ENCODE assay signal across 15 cellular contexts in genomic region chr2:26901326-26902183, GRCh38. TPM values are rescaled to one million over a fixed set of nuclear protein-coding genes. Genes with fewer than 3 reads are reported as not detected.
A peak's percentile ranks its signal among the peaks of the same experiment; 100 is the strongest.
DNase-seq lines count a peak whose midpoint lies in the region; ATAC-seq and TF ChIP-seq lines count a peak whose summit lies in the region.
"Had no signal": no experiment of that assay in that cellular context is flagged by ENCODE, and none has a peak within 500 bp of the region (broad histone marks: within the 10 kb centered on the region; RNA-seq: fewer than 3 reads in every experiment).

No MANE protein-coding gene starts in this region.

- H3K9me3 ChIP-seq in neural progenitor cell (ENCODE audit: low read depth) (no peaks in the 10 kb centered on the region), right lobe of liver (no peaks in the 10 kb centered on the region)

- no peak for TF ChIP-seq POLR2A in right lobe of liver (IDR thresholded peaks at IDR 0.05)

- H3K27ac ChIP-seq in neural progenitor cell, result peak overlapping the region; percentile 0
- no peak overlapping the region for H3K27ac ChIP-seq in right lobe of liver

- H3K4me3 Mint-ChIP-seq in neural progenitor cell, result peak overlapping the region; percentile 28
- H3K4me3 Mint-ChIP-seq: activated naive CD8-positive, alpha-beta T cell treated with anti-CD3 and anti-CD28 coated beads, Interleukin-2, amount 10 ng/mL, durations not matched to agents 7 days and 5 days; B cell; stimulated activated memory B cell treated with anti-CD40 and anti-IgM and Interleukin-4, amounts not matched to agents 10 μg/mL and 1 μg/mL and 100 μg/mL, for 72 hours had no signal

- intact Hi-C loops in right lobe of liver (cut with DNase I), result no loop called here

- H3K4me2 ChIP-seq in neural progenitor cell, result peak overlapping the region; percentile 43

- peaks cover 40% of the 10 kb centered on the region for H3K36me3 Mint-ChIP-seq in neural progenitor cell
- H3K36me3 Mint-ChIP-seq: activated naive CD8-positive, alpha-beta T cell treated with anti-CD3 and anti-CD28 coated beads, Interleukin-2, amount 10 ng/mL, durations not matched to agents 7 days and 5 days; stimulated activated memory B cell treated with anti-CD40 and anti-IgM and Interleukin-4, amounts not matched to agents 10 μg/mL and 1 μg/mL and 100 μg/mL, for 72 hours had no signal

- peaks cover 34% of the 10 kb centered on the region for H3K4me1 Mint-ChIP-seq in neural progenitor cell
- H3K4me1 Mint-ChIP-seq: activated naive CD8-positive, alpha-beta T cell treated with anti-CD3 and anti-CD28 coated beads, Interleukin-2, amount 10 ng/mL, durations not matched to agents 7 days and 5 days; B cell; stimulated activated memory B cell treated with anti-CD40 and anti-IgM and Interleukin-4, amounts not matched to agents 10 μg/mL and 1 μg/mL and 100 μg/mL, for 72 hours had no signal

- H3K9ac ChIP-seq in neural progenitor cell, result no peak overlapping the region

- H3K36me3 ChIP-seq in neural progenitor cell (no peaks in the 10 kb centered on the region), right lobe of liver (no peaks in the 10 kb centered on the region)

- H3K4me3 ChIP-seq in neural progenitor cell, result no peak overlapping the region
- H3K4me3 ChIP-seq in right lobe of liver, result no peak overlapping the region

- no peak for ATAC-seq in right lobe of liver
- ATAC-seq in HG02981 (IDR thresholded peaks at IDR 0.05; ENCODE audit: unreplicated experiment), result no peak
- ATAC-seq: left colon; stimulated activated memory B cell treated with anti-CD40 and anti-IgM and Interleukin-4, amounts not matched to agents 10 μg/mL and 1 μg/mL and 100 μg/mL, for 72 hours had no signal

- H3F3A ChIP-seq in neural progenitor cell (ENCODE audit: low read depth), result peaks cover 23% of the 10 kb centered on the region

- H3K27ac Mint-ChIP-seq in neural progenitor cell, result peak overlapping the region; percentile 83
- H3K27ac Mint-ChIP-seq: activated naive CD8-positive, alpha-beta T cell treated with anti-CD3 and anti-CD28 coated beads, Interleukin-2, amount 10 ng/mL, durations not matched to agents 7 days and 5 days; B cell; stimulated activated memory B cell treated with anti-CD40 and anti-IgM and Interleukin-4, amounts not matched to agents 10 μg/mL and 1 μg/mL and 100 μg/mL, for 72 hours had no signal

- peaks cover 36% of the 10 kb centered on the region for H3K79me2 ChIP-seq in neural progenitor cell (ENCODE audit: low read depth)

- no peak for TF ChIP-seq CTCF in neural progenitor cell (IDR thresholded peaks at IDR 0.05)
- TF ChIP-seq CTCF in right lobe of liver (IDR thresholded peaks at IDR 0.05), result no peak

- H3K27me3 Mint-ChIP-seq in neural progenitor cell (ENCODE audit: insufficient read depth, low read depth), result no peaks in the 10 kb centered on the region

- DNase-seq in DMS 273 treated with DMSO at 0.1 percent for 48 hours (lab: John Stamatoyannopoulos, UW), result peak; percentile 50
- DNase-seq in NCI-H2227 treated with DMSO at 0.1 percent for 48 hours (lab: John Stamatoyannopoulos, UW), result peak; percentile 79
- peak; percentile 87 for DNase-seq in globus pallidus (ENCODE audit: low spot score)
- DNase-seq in neural progenitor cell (ENCODE audit: low spot score), result peak; percentile 58
- no peak for DNase-seq in stimulated activated CD4-positive, alpha-beta T cell treated with anti-CD3 and anti-CD28 coated beads, Interleukin-15, amount 100 ng/mL, for 24 hours
- no peak for DNase-seq in right lobe of liver
- DNase-seq in hepatic stellate cell (ENCODE audit: low spot score), result no peak
- DNase-seq: activated CD4-positive, CD25-positive, alpha-beta regulatory T cell; activated CD8-positive, alpha-beta memory T cell treated with anti-CD3 and anti-CD28 coated beads, Interleukin-2, amount 50 U/mL, for 48 hours; activated naive CD8-positive, alpha-beta T cell treated with anti-CD3 and anti-CD28 coated beads, Interleukin-2, amount 10 ng/mL, durations not matched to agents 7 days and 5 days; left colon had no signal

- H3K4me1 ChIP-seq in neural progenitor cell (peaks cover 24% of the 10 kb centered on the region), right lobe of liver (no peaks in the 10 kb centered on the region)

- WGBS in right lobe of liver (ENCODE audit: insufficient coverage, low coverage, low lambda C conversion rate, missing lambda C conversion rate), result 75% methylated on average over 19 of the region's 23 CpGs

- H3K9me3 Mint-ChIP-seq in neural progenitor cell, result peaks cover 4% of the 10 kb centered on the region
- H3K9me3 Mint-ChIP-seq: activated naive CD8-positive, alpha-beta T cell treated with anti-CD3 and anti-CD28 coated beads, Interleukin-2, amount 10 ng/mL, durations not matched to agents 7 days and 5 days; stimulated activated memory B cell treated with anti-CD40 and anti-IgM and Interleukin-4, amounts not matched to agents 10 μg/mL and 1 μg/mL and 100 μg/mL, for 72 hours had no signal

- no peak overlapping the region for H2AFZ ChIP-seq in neural progenitor cell (replicated peaks)

- peaks cover 97% of the 10 kb centered on the region for H4K20me1 ChIP-seq in neural progenitor cell (ENCODE audit: low read depth)

- H3K27me3 ChIP-seq in neural progenitor cell (no peaks in the 10 kb centered on the region), right lobe of liver (no peaks in the 10 kb centered on the region)

RNA-seq across cellular contexts. Expression of gene DPYSL5, which starts 53.6 kb away (rescaled TPM):
- total RNA-seq in neural progenitor cell (ENCODE audit: low replicate concordance), result 46.3 and 93.5 TPM in 2 replicates
- not detected for total RNA-seq in right lobe of liver
- total RNA-seq: activated naive CD8-positive, alpha-beta T cell treated with anti-CD3 and anti-CD28 coated beads, Interleukin-2, amount 10 ng/mL, durations not matched to agents 7 days and 5 days; B cell; omental fat pad had no signal

Comparison
In these comparisons a context has a peak if more than half of its experiments do, and no peak if none do; other contexts are left out.
1. DNase-seq: peak in DMS 273 treated with DMSO at 0.1 percent for 48 hours (single experiment), NCI-H2227 treated with DMSO at 0.1 percent for 48 hours (single experiment), globus pallidus (single experiment) and neural progenitor cell (single experiment); none in stimulated activated CD4-positive, alpha-beta T cell treated with anti-CD3 and anti-CD28 coated beads, Interleukin-15, amount 100 ng/mL, for 24 hours (single experiment), right lobe of liver (0 of 3) and hepatic stellate cell (single experiment).
2. RNA of gene DPYSL5, which starts 53.6 kb away (total RNA-seq): 46.3 to 93.5 TPM in neural progenitor cell; not detected in right lobe of liver; every median in the first group is over 10 times any median in the second.